7 cellular contexts compared by ENCODE assay signal in genomic region chr1:27979151-27979858, GRCh38. TPM values are rescaled to one million over a fixed set of nuclear protein-coding genes. Genes with fewer than 3 reads are reported as not detected.
DNase-seq lines count a peak whose midpoint lies in the region; FAIRE-seq and TF ChIP-seq lines count a peak whose summit lies in the region.

No MANE protein-coding gene starts in this region.

- peak; percentile 69 for FAIRE-seq in TTC549 (lab: Jason Lieb, UNC)
- FAIRE-seq in H54 (lab: Jason Lieb, UNC) = no peak

- TF ChIP-seq POLR2A in H54 (IDR thresholded peaks at IDR 0.05; ENCODE audit: low read depth, low read length) = no peak

- peak; percentile 62 for DNase-seq in EL
- DNase-seq in M059J (ENCODE audit: low read depth) = peak; percentile 63
- peak; percentile 53 for DNase-seq in glomerular visceral epithelial cell (ENCODE audit: extremely low spot score)
- peak; percentile 77 for DNase-seq in renal cortical epithelial cell (ENCODE audit: low read depth)
- no peak for DNase-seq in H54 (ENCODE audit: insufficient read length, low spot score)
- no peak for DNase-seq in NCI-H524 treated with DMSO at 0.1 percent for 48 hours (lab: John Stamatoyannopoulos, UW)

RNA-seq across cellular contexts. Expression of gene XKR8, which starts 19.5 kb away (rescaled TPM):
- 1.7 and 3.4 TPM in 2 replicates for total RNA-seq in M059J (2014; rRNA removed; shearing (Covaris generic))
- 4.2 and 6.3 TPM in 2 replicates for total RNA-seq in renal cortical epithelial cell

RNA-seq across cellular contexts. Expression of gene SMPDL3B, which starts 44.5 kb away (rescaled TPM):
- total RNA-seq in M059J (2014; rRNA removed; shearing (Covaris generic)) = 0.10 and 1.1 TPM in 2 replicates
- total RNA-seq in renal cortical epithelial cell = 9.5 and 17.9 TPM in 2 replicates

Comparison
In these comparisons a context has a peak if more than half of its experiments do, and no peak if none do; other contexts are left out.
1. DNase-seq: peak in EL (single experiment), M059J (single experiment), glomerular visceral epithelial cell (single experiment) and renal cortical epithelial cell (single experiment); none in H54 (single experiment) and NCI-H524 treated with DMSO at 0.1 percent for 48 hours (single experiment).